Comparison of ENCODE assay signal across 11 cellular contexts in the genomic region with DNA sequence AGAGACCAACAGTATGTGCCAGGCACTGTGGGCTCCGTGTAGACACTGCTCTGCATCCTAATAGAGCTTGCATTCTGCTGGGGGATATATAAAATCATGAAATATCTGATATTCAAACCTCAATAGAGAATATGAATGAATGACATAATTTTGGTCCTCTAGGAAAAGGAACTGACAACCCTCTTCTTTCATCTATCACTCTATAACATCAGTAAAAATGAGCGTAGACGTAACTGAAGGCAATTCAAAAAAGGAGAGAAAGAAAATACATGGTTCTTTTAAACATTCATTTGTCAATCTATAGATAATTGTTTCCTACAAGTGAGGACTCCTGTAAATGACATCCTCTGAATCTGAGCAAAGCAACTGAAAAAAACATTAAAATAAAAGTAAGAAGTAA.
"Had no signal": no experiment of that assay in that cellular context is flagged by ENCODE, and none has a peak within 500 bp of the region (broad histone marks: within the 10 kb centered on the region; RNA-seq: fewer than 3 reads in every experiment).

No MANE protein-coding gene starts in this region.

- H3K27me3 ChIP-seq: adrenal gland, ascending aorta, body of pancreas, brain microvascular endothelial cell, breast epithelium, cardiac muscle cell had no signal

- H3K36me3 ChIP-seq: adrenal gland, ascending aorta, brain microvascular endothelial cell, breast epithelium, cardiac muscle cell had no signal

- H3K4me3 ChIP-seq: adrenal gland, ascending aorta, body of pancreas, breast epithelium, cardiac muscle cell had no signal

- ATAC-seq: activated naive CD4-positive, alpha-beta T cell treated with anti-CD3 and anti-CD28 coated beads, Interleukin-2, amount 50 U/mL, for 72 hours; activated naive CD8-positive, alpha-beta T cell treated with anti-CD3 and anti-CD28 coated beads, Interleukin-2, amount 50 U/mL, for 24 hours; activated T-cell treated with anti-CD3 and anti-CD28 coated beads, Interleukin-2, amount 50 U/mL, for 4 hours; activated T-cell treated with anti-CD3 and anti-CD28 coated beads, Interleukin-2, amount 50 U/mL, for 72 hours; activated T-helper 17 cell treated with anti-CD3 and anti-CD28 coated beads, Interleukin-2, amount 50 U/mL, for 72 hours; body of pancreas had no signal

- H3K9me3 ChIP-seq: adrenal gland, ascending aorta had no signal

- H3K27ac ChIP-seq: adrenal gland, ascending aorta, body of pancreas, brain microvascular endothelial cell, breast epithelium, cardiac muscle cell had no signal
